ENCODE assay signal across 14 cellular contexts in the genomic region with DNA sequence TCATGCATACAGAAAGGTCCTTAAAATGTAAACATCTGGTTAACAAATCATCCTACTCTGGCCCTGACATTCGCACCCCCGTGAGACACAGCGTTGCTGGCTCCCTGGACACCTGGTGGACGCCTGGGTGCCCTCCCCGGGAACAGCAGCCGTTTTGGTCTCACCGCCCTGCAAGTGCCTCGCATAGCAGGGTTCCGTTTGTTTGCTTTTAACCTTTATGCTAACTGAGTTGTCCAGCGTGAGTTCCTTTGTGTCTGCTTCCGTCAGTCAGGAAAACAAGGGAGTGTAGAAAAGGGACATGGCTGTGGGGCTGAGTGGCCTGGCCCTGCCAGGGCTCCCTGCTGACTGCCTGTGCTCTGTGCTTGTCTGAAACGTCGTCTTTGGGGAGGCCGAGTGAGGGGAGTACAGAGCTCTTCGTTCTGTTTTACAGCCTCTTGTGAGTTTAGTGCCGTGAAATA.
A peak's percentile ranks its signal among the peaks of the same experiment; 100 is the strongest.
DNase-seq lines count a peak whose midpoint lies in the region; ATAC-seq, FAIRE-seq and TF ChIP-seq lines count a peak whose summit lies in the region.
"Had no signal": no experiment of that assay in that cellular context is flagged by ENCODE, and none has a peak within 500 bp of the region (broad histone marks: within the 10 kb centered on the region; RNA-seq: fewer than 3 reads in every experiment).

No MANE protein-coding gene starts in this region.

- POLR2A ChIA-PET in AG04450 (lab: Yijun Ruan, JAX): no interaction called here
- POLR2A ChIA-PET in HEK293T (lab: Yijun Ruan, JAX): no interaction called here

- FAIRE-seq in kidney (lab: Jason Lieb, UNC): no peak
- FAIRE-seq: endometrium had no signal

- WGBS in HUES64: 48% methylated on average over 16 of the region's 16 CpGs

- intact Hi-C loops in kidney (cut with DNase I): no loop called here

- CTCF ChIA-PET in AG04450 (lab: Charles Lee): interaction anchor here (0.6 kb wide), 1 partner anchor 113 kb away, joined by 3 read pairs; no protein-coding TSS in a partner anchor
- CTCF ChIA-PET in HEK293T (lab: Yijun Ruan, JAX): no interaction called here

- H3K9ac ChIP-seq in HUES64 (ENCODE audit: low read depth, low read length) (no peak overlapping the region), kidney (ENCODE audit: low read length in 2 of 2) (no peak overlapping the region)
- H3K9ac ChIP-seq: parathyroid adenoma had no signal

- H3K9me3 ChIP-seq in AG04450 (ENCODE audit: control insufficient read depth, insufficient read depth, low read length): no peaks in the 10 kb centered on the region; the same call in 1 of the 2 replicates
- no peaks in the 10 kb centered on the region for H3K9me3 ChIP-seq in HUES64 (ENCODE audit: insufficient read depth, low read depth, low read length)
- no peaks in the 10 kb centered on the region for H3K9me3 ChIP-seq in kidney (ENCODE audit: control insufficient read depth in 1 of 2, low read length in 2 of 2)
- H3K9me3 ChIP-seq: heart left ventricle had no signal

- DNase-seq in AG04450 (ENCODE audit: low read depth, low spot score): no peak
- peak; percentile 66 for DNase-seq in kidney
- no peak for DNase-seq in foreskin keratinocyte
- DNase-seq in HEK293T (ENCODE audit: extremely low spot score): no peak
- DNase-seq: heart left ventricle; Karpas-422; NCI-H2227 treated with DMSO at 0.1 percent for 48 hours; stimulated activated naive CD4-positive, alpha-beta T cell had no signal

- ATAC-seq in GM19452 (IDR thresholded peaks at IDR 0.05; ENCODE audit: unreplicated experiment): no peak
- ATAC-seq in foreskin keratinocyte: no peak
- no peak for ATAC-seq in GM21576 (IDR thresholded peaks at IDR 0.05; ENCODE audit: unreplicated experiment)
- ATAC-seq: heart left ventricle had no signal

- H3K4me3 ChIP-seq in AG04450 (ENCODE audit: low read depth, low read length) (no peak overlapping the region), HUES64 (ENCODE audit: low read length) (no peak overlapping the region), kidney (ENCODE audit: low read length in 2 of 2) (no peak overlapping the region)
- H3K4me3 ChIP-seq: heart left ventricle had no signal

- H3K27me3 ChIP-seq in AG04450 (ENCODE audit: control insufficient read depth, insufficient read depth, low read length) (no peaks in the 10 kb centered on the region), HUES64 (ENCODE audit: insufficient read depth, low read length) (no peaks in the 10 kb centered on the region), foreskin keratinocyte (no peaks in the 10 kb centered on the region)
- H3K27me3 ChIP-seq: heart left ventricle had no signal

- peaks cover 14% of the 10 kb centered on the region for H3K4me1 ChIP-seq in HUES64 (ENCODE audit: insufficient read depth, low read length)
- H3K4me1 ChIP-seq in kidney (ENCODE audit: control insufficient read depth in 1 of 2, insufficient read depth in 1 of 2, low read depth in 1 of 2, low read length in 2 of 2): peaks cover 0 to 11% of the 10 kb centered on the region in 2 donors
- no peaks in the 10 kb centered on the region for H3K4me1 ChIP-seq in foreskin keratinocyte
- H3K4me1 ChIP-seq: parathyroid adenoma had no signal

- peak overlapping the region; percentile 11 for H3K27ac ChIP-seq in AG04450 (ENCODE audit: low read depth, low read length)
- H3K27ac ChIP-seq in HUES64 (ENCODE audit: low read depth, low read length): peak overlapping the region; percentile 30; the same call in 1 of the 2 replicates
- H3K27ac ChIP-seq in VCaP: peak overlapping the region; percentile 76
- H3K27ac ChIP-seq in kidney (ENCODE audit: low read depth in 2 of 2, low read length in 2 of 2): no peak overlapping the region
- H3K27ac ChIP-seq in foreskin keratinocyte: no peak overlapping the region
- H3K27ac ChIP-seq: heart left ventricle, parathyroid adenoma had no signal

- H3K36me3 ChIP-seq in HUES64 (ENCODE audit: insufficient read depth, low read length) (peaks cover 48% of the 10 kb centered on the region), kidney (ENCODE audit: control insufficient read depth in 1 of 2, insufficient read depth in 2 of 2, low read length in 2 of 2) (peaks cover 26 to 38% of the 10 kb centered on the region in 2 donors)

- TF ChIP-seq CTCF in AG04450 (IDR thresholded peaks at IDR 0.05; ENCODE audit: low read depth, low read length) (no peak), VCaP (conservative IDR thresholded peaks at IDR 0.05) (peak; percentile 43; the same call in 1 of the 2 replicates), kidney (IDR thresholded peaks at IDR 0.05; ENCODE audit: borderline replicate concordance, extremely low read depth, insufficient read depth) (no peak), foreskin keratinocyte (conservative IDR thresholded peaks at IDR 0.05) (no peak)

TF ChIP-seq in HEK293T, 16 proteins besides CTCF, POLR2A, EP300 and RAD21:
- TF ChIP-seq ARNT (IDR thresholded peaks at IDR 0.05) (no peak), LEF1 (IDR thresholded peaks at IDR 0.05; ENCODE audit: borderline replicate concordance) (no peak), TARDBP (IDR thresholded peaks at IDR 0.05) (no peak), L3MBTL2 (conservative IDR thresholded peaks at IDR 0.05) (no peak), NFRKB (IDR thresholded peaks at IDR 0.05) (no peak), FOXA1 (IDR thresholded peaks at IDR 0.05) (no peak), ZNF384 (IDR thresholded peaks at IDR 0.05) (no peak)

Comparison
In these comparisons a context has a peak if more than half of its experiments do, and no peak if none do; other contexts are left out.
1. H3K27ac ChIP-seq: peak in AG04450 (single experiment), HUES64 (single experiment) and VCaP (single experiment); none in kidney (0 of 2) and foreskin keratinocyte (single experiment).